In genomic region chr3:129867506-129868124, GRCh38 we compare ENCODE assay signal across 18 cellular contexts. TPM values are rescaled to one million over a fixed set of nuclear protein-coding genes. Genes with fewer than 3 reads are reported as not detected.
DNase-seq lines count a peak whose midpoint lies in the region; ATAC-seq and TF ChIP-seq lines count a peak whose summit lies in the region.
"Had no signal": no experiment of that assay in that cellular context is flagged by ENCODE, and none has a peak within 500 bp of the region (broad histone marks: within the 10 kb centered on the region; RNA-seq: fewer than 3 reads in every experiment).

No MANE protein-coding gene starts in this region.

- CTCF ChIA-PET in CD8-positive, alpha-beta memory T cell (lab: Charles Lee) = no interaction called here

- 51 to 59% methylated on average over 5 of the region's 5 CpGs for WGBS in testis, 2 donors

- intact Hi-C loops in testis (cut with DNase I; ENCODE audit: low total_unique reads) = no loop called here

- no peaks in the 10 kb centered on the region for H3K27me3 Mint-ChIP-seq in CD8-positive, alpha-beta memory T cell
- H3K27me3 Mint-ChIP-seq in stimulated activated naive CD8-positive, alpha-beta T cell treated with anti-CD3 and anti-CD28 coated beads, Interleukin-15, amount 100 ng/mL, for 72 hours = no peaks in the 10 kb centered on the region
- H3K27me3 Mint-ChIP-seq: CD4-positive, alpha-beta T cell had no signal

- no peaks in the 10 kb centered on the region for H3K9me3 ChIP-seq in testis
- H3K9me3 ChIP-seq in CD8-positive, alpha-beta memory T cell (ENCODE audit: low read length) = no peaks in the 10 kb centered on the region
- H3K9me3 ChIP-seq: BE2C, HAP-1, SJSA1 had no signal

- H3K27ac ChIP-seq in testis = peak overlapping the region; percentile 13 to 33
- no peak overlapping the region for H3K27ac ChIP-seq in CD8-positive, alpha-beta memory T cell (ENCODE audit: low read depth, low read length)
- H3K27ac ChIP-seq: HL-60, SJSA1 had no signal

- H3K4me3 ChIP-seq in choroid plexus epithelial cell (ENCODE audit: low read depth, low read length) (no peak overlapping the region), testis (no peak overlapping the region)
- no peak overlapping the region for H3K4me3 ChIP-seq in CD8-positive, alpha-beta memory T cell (ENCODE audit: low read length)
- H3K4me3 ChIP-seq: HAP-1, SJSA1 had no signal

- peaks cover 7 to 49% (median 19%) of the 10 kb centered on the region in 3 donors for H3K36me3 Mint-ChIP-seq in CD8-positive, alpha-beta memory T cell

- no peak for ATAC-seq in stimulated activated naive CD8-positive, alpha-beta T cell treated with anti-CD3 and anti-CD28 coated beads, Interleukin-15, amount 100 ng/mL, for 72 hours
- ATAC-seq: PC-3 had no signal

- TF ChIP-seq POLR2A in testis (IDR thresholded peaks at IDR 0.05) = no peak

- peaks cover 15% of the 10 kb centered on the region for H3K4me1 ChIP-seq in testis
- no peaks in the 10 kb centered on the region for H3K4me1 ChIP-seq in CD8-positive, alpha-beta memory T cell (ENCODE audit: insufficient read depth, low read length)
- H3K4me1 ChIP-seq: BE2C had no signal

- no peak for TF ChIP-seq CTCF in choroid plexus epithelial cell (conservative IDR thresholded peaks at IDR 0.05; ENCODE audit: low read depth, low read length)
- no peak for TF ChIP-seq CTCF in testis (IDR thresholded peaks at IDR 0.05)

- DNase-seq in MV-4-11 (lab: John Stamatoyannopoulos, UW) (peak; percentile 14), choroid plexus epithelial cell (ENCODE audit: low read depth) (peak; percentile 64), iris pigment epithelial cell (ENCODE audit: low read depth) (peak; percentile 46), testis (no peak), NCI-H2196 (lab: John Stamatoyannopoulos, UW; ENCODE audit: unreplicated experiment) (no peak)
- no peak for DNase-seq in CD8-positive, alpha-beta memory T cell
- DNase-seq in stimulated activated naive CD8-positive, alpha-beta T cell treated with anti-CD3 and anti-CD28 coated beads, Interleukin-15, amount 100 ng/mL, for 72 hours = no peak
- DNase-seq: BE2C; CD4-positive, alpha-beta T cell; NCI-H1048; NCI-H1436 treated with DMSO at 0.1 percent for 48 hours; NCI-H2029 treated with DMSO at 0.1 percent for 48 hours; NCI-H2171 treated with DMSO at 0.1 percent for 48 hours; NCI-H82; PC-3 had no signal

- POLR2A ChIA-PET in CD8-positive, alpha-beta memory T cell (lab: Charles Lee) = no interaction called here

- H3K9me3 Mint-ChIP-seq in CD8-positive, alpha-beta memory T cell = no peaks in the 10 kb centered on the region
- H3K9me3 Mint-ChIP-seq in stimulated activated naive CD8-positive, alpha-beta T cell treated with anti-CD3 and anti-CD28 coated beads, Interleukin-15, amount 100 ng/mL, for 72 hours = no peaks in the 10 kb centered on the region
- H3K9me3 Mint-ChIP-seq: CD4-positive, alpha-beta T cell had no signal

- H3K4me1 Mint-ChIP-seq in CD8-positive, alpha-beta memory T cell = peaks cover 22 to 51% (median 48%) of the 10 kb centered on the region in 3 donors
- H3K4me1 Mint-ChIP-seq in stimulated activated naive CD8-positive, alpha-beta T cell treated with anti-CD3 and anti-CD28 coated beads, Interleukin-15, amount 100 ng/mL, for 72 hours = peaks cover 11% of the 10 kb centered on the region

- no peaks in the 10 kb centered on the region for H3K27me3 ChIP-seq in testis
- H3K27me3 ChIP-seq in CD8-positive, alpha-beta memory T cell (ENCODE audit: insufficient read depth, low read length, poor library complexity, severe bottlenecking) = no peaks in the 10 kb centered on the region
- H3K27me3 ChIP-seq: BE2C, SJSA1 had no signal

- H3K36me3 ChIP-seq in testis (ENCODE audit: low read depth, missing control alignments) = no peaks in the 10 kb centered on the region
- H3K36me3 ChIP-seq in CD8-positive, alpha-beta memory T cell (ENCODE audit: insufficient read depth, low read length) = peaks cover 6% of the 10 kb centered on the region

- H3K4me3 Mint-ChIP-seq in CD8-positive, alpha-beta memory T cell = no peak overlapping the region
- no peak overlapping the region for H3K4me3 Mint-ChIP-seq in stimulated activated naive CD8-positive, alpha-beta T cell treated with anti-CD3 and anti-CD28 coated beads, Interleukin-15, amount 100 ng/mL, for 72 hours
- H3K4me3 Mint-ChIP-seq: CD4-positive, alpha-beta T cell had no signal

- peak overlapping the region in 1 of 8 donors; percentile 35 for H3K27ac Mint-ChIP-seq in CD8-positive, alpha-beta memory T cell
- H3K27ac Mint-ChIP-seq in stimulated activated naive CD8-positive, alpha-beta T cell treated with anti-CD3 and anti-CD28 coated beads, Interleukin-15, amount 100 ng/mL, for 72 hours = no peak overlapping the region
- H3K27ac Mint-ChIP-seq: CD4-positive, alpha-beta T cell had no signal

RNA-seq across cellular contexts. Expression of gene TMCC1, which starts 25.9 kb away (rescaled TPM):
- 100 to 1,000 TPM in 1 of 2 donors, 10 to 100 TPM in 1; 60.4 to 119 TPM for total RNA-seq in testis
- polyA plus RNA-seq in testis (ENCODE audit: insufficient read depth, low read depth, low replicate concordance) = 46.0 TPM
- total RNA-seq in CD8-positive, alpha-beta memory T cell = 10 to 100 TPM; 16.0 to 18.6 TPM
- polyA plus RNA-seq in CD8-positive, alpha-beta memory T cell = 5.6 TPM

Comparison
In these comparisons a context has a peak if more than half of its experiments do, and no peak if none do; other contexts are left out.
1. DNase-seq: peak in MV-4-11 (single experiment), choroid plexus epithelial cell (single experiment) and iris pigment epithelial cell (single experiment); none in testis (single experiment), NCI-H2196 (single experiment), CD8-positive, alpha-beta memory T cell (0 of 5) and stimulated activated naive CD8-positive, alpha-beta T cell treated with anti-CD3 and anti-CD28 coated beads, Interleukin-15, amount 100 ng/mL, for 72 hours (0 of 2).